Comparison of ENCODE assay signal across 24 cellular contexts in genomic region chr4:38821739-38822138, GRCh38. TPM values are rescaled to one million over a fixed set of nuclear protein-coding genes. Genes with fewer than 3 reads are reported as not detected.
DNase-seq lines count a peak whose midpoint lies in the region; ATAC-seq, FAIRE-seq and TF ChIP-seq lines count a peak whose summit lies in the region.
"Had no signal": no experiment of that assay in that cellular context is flagged by ENCODE, and none has a peak within 500 bp of the region (broad histone marks: within the 10 kb centered on the region; RNA-seq: fewer than 3 reads in every experiment).

No MANE protein-coding gene starts in this region.

- H2AFZ ChIP-seq in mammary epithelial cell (ENCODE audit: low read depth, low read length) (no peak overlapping the region), PC-3 (ENCODE audit: low read length) (no peak overlapping the region)
- H2AFZ ChIP-seq: GM23248 had no signal

- H3K9me2 ChIP-seq in PC-3 (replicated peaks; ENCODE audit: low read length): no peaks in the 10 kb centered on the region

- no peak overlapping the region for H3K4me3 ChIP-seq in mammary epithelial cell (replicated peaks in 1 of 3; ENCODE audit: insufficient read depth in 1 of 3, low read depth in 2 of 3, low read length in 3 of 3)
- no peak overlapping the region for H3K4me3 ChIP-seq in breast epithelium
- H3K4me3 ChIP-seq in PC-3 (ENCODE audit: low read length): no peak overlapping the region
- no peak overlapping the region for H3K4me3 ChIP-seq in esophagus muscularis mucosa
- H3K4me3 ChIP-seq in thyroid gland (replicated peaks in 1 of 3): no peak overlapping the region
- H3K4me3 ChIP-seq: BLaER1, GM23248 had no signal

- DNase-seq in mammary epithelial cell (peak; percentile 32), breast epithelium (ENCODE audit: low spot score in 2 of 2) (no peak), PC-3 (peak; percentile 45), esophagus muscularis mucosa (ENCODE audit: extremely low spot score) (peak; percentile 66), urothelium cell line (ENCODE audit: low spot score) (no peak), KG1 (lab: John Stamatoyannopoulos, UW) (no peak), thyroid gland (no peak)
- DNase-seq: CD8-positive, alpha-beta memory T cell; DMS79; GM23248; NCI-H1092; NCI-H146; NCI-H2081; NCI-H524; SIG-M5 had no signal

- peaks cover 26% of the 10 kb centered on the region for H3K4me1 ChIP-seq in mammary epithelial cell (ENCODE audit: insufficient read depth, low read length)
- no peaks in the 10 kb centered on the region for H3K4me1 ChIP-seq in breast epithelium
- H3K4me1 ChIP-seq in PC-3 (ENCODE audit: insufficient read depth, low read length): peaks cover 24% of the 10 kb centered on the region
- H3K4me1 ChIP-seq in esophagus muscularis mucosa: no peaks in the 10 kb centered on the region
- no peaks in the 10 kb centered on the region for H3K4me1 ChIP-seq in thyroid gland

- H4K20me1 ChIP-seq in mammary epithelial cell (ENCODE audit: insufficient read depth, low read length) (no peaks in the 10 kb centered on the region), PC-3 (ENCODE audit: low read length) (no peaks in the 10 kb centered on the region)
- H4K20me1 ChIP-seq: BLaER1 had no signal

- WGBS in mammary epithelial cell (ENCODE audit: low coverage, missing lambda C conversion rate): 94% methylated on average over 3 of the region's 3 CpGs
- WGBS in esophagus muscularis mucosa: 95% methylated on average over 3 of the region's 3 CpGs
- WGBS in thyroid gland, 2 donors: 89 to 93% methylated on average over 3 of the region's 3 CpGs

- BruUV-seq in mammary epithelial cell (replicated peaks; lab: Mats Ljungman, UMichigan): no TSS peak
- BruUV-seq in PC-3 (replicated peaks; lab: Mats Ljungman, UMichigan): no TSS peak

- dilution Hi-C loops in mammary epithelial cell (cut with HindIII; ENCODE audit: low sequenced_read_pairs): no loop called here

- H3F3A ChIP-seq in PC-3 (ENCODE audit: low read length, unreplicated experiment): no peaks in the 10 kb centered on the region

- peak; percentile 77 for FAIRE-seq in urothelium cell line (lab: Jason Lieb, UNC)
- FAIRE-seq: D721Med, G401.6 had no signal

- ATAC-seq in PC-3 (no peak), GM21423 (IDR thresholded peaks at IDR 0.05; ENCODE audit: unreplicated experiment) (no peak)
- ATAC-seq: HCT116 had no signal

- no peaks in the 10 kb centered on the region for H3K36me3 ChIP-seq in mammary epithelial cell (ENCODE audit: insufficient read depth, low read length)
- H3K36me3 ChIP-seq in breast epithelium: no peaks in the 10 kb centered on the region
- no peaks in the 10 kb centered on the region for H3K36me3 ChIP-seq in PC-3 (ENCODE audit: low read depth, low read length)
- no peaks in the 10 kb centered on the region for H3K36me3 ChIP-seq in esophagus muscularis mucosa
- no peaks in the 10 kb centered on the region for H3K36me3 ChIP-seq in thyroid gland
- H3K36me3 ChIP-seq: BLaER1 had no signal

- H3K4me2 ChIP-seq in mammary epithelial cell (ENCODE audit: insufficient read depth, low read depth, low read length): no peak overlapping the region
- H3K4me2 ChIP-seq in PC-3 (ENCODE audit: low read length): no peak overlapping the region
- H3K4me2 ChIP-seq: BLaER1, KMS-11 had no signal

- intact Hi-C loops in mammary epithelial cell (cut with micrococcal nuclease) (no loop called here), breast epithelium (cut with DNase I; ENCODE audit: low total_unique reads) (loop anchor here (5.0 kb wide), 1 partner anchor 434 kb away; no protein-coding TSS in a partner anchor), PC-3 (cut with micrococcal nuclease) (no loop called here), esophagus muscularis mucosa (cut with DNase I) (no loop called here), thyroid gland (cut with DNase I) (no loop called here)

- POLR2A ChIA-PET in PC-3 (lab: Charles Lee; ENCODE audit: unreplicated experiment): no interaction called here

- TF ChIP-seq POLR2A in breast epithelium (IDR thresholded peaks at IDR 0.05) (no peak), esophagus muscularis mucosa (IDR thresholded peaks at IDR 0.05; ENCODE audit: low read depth) (no peak), thyroid gland (IDR thresholded peaks at IDR 0.05) (no peak)

- H3K79me2 ChIP-seq in mammary epithelial cell (ENCODE audit: insufficient read depth, low read length) (no peaks in the 10 kb centered on the region), PC-3 (ENCODE audit: low read length) (no peaks in the 10 kb centered on the region)

- CTCF ChIA-PET in mammary epithelial cell (lab: Charles Lee; ENCODE audit: low non-redundant PET): no interaction called here
- CTCF ChIA-PET in PC-3 (lab: Charles Lee): no interaction called here

- no peak for TF ChIP-seq EP300 in esophagus muscularis mucosa (IDR thresholded peaks at IDR 0.05)

- TF ChIP-seq CTCF in mammary epithelial cell (conservative IDR thresholded peaks at IDR 0.05 in 1 of 2, IDR thresholded peaks at IDR 0.05 in 1 of 2; ENCODE audit: extremely low read depth in 1 of 2, insufficient read depth in 1 of 2, low read depth in 1 of 2, low read length in 2 of 2) (no peak), breast epithelium (IDR thresholded peaks at IDR 0.05) (no peak), PC-3 (conservative IDR thresholded peaks at IDR 0.05; ENCODE audit: low read depth, low read length) (no peak), esophagus muscularis mucosa (IDR thresholded peaks at IDR 0.05) (no peak), thyroid gland (IDR thresholded peaks at IDR 0.05) (no peak)

- no peaks in the 10 kb centered on the region for H3K27me3 ChIP-seq in mammary epithelial cell (ENCODE audit: insufficient read depth, low read length)
- H3K27me3 ChIP-seq in breast epithelium: no peaks in the 10 kb centered on the region
- H3K27me3 ChIP-seq in PC-3 (ENCODE audit: low read length): no peaks in the 10 kb centered on the region
- no peaks in the 10 kb centered on the region for H3K27me3 ChIP-seq in esophagus muscularis mucosa
- no peaks in the 10 kb centered on the region for H3K27me3 ChIP-seq in thyroid gland
- H3K27me3 ChIP-seq: BLaER1 had no signal

- no peak overlapping the region for H3K27ac ChIP-seq in mammary epithelial cell (ENCODE audit: insufficient read depth, low read depth, low read length)
- H3K27ac ChIP-seq in breast epithelium: no peak overlapping the region
- H3K27ac ChIP-seq in PC-3 (ENCODE audit: low read length): peak overlapping the region; percentile 48
- H3K27ac ChIP-seq in esophagus muscularis mucosa (replicated peaks in 1 of 4): no peak overlapping the region
- H3K27ac ChIP-seq in thyroid gland: no peak overlapping the region
- H3K27ac ChIP-seq: 22Rv1, BLaER1, GM23248, KMS-11 had no signal

- no peak overlapping the region for H3K9ac ChIP-seq in mammary epithelial cell (ENCODE audit: insufficient read depth, low read length)
- no peak overlapping the region for H3K9ac ChIP-seq in PC-3 (ENCODE audit: low read length)
- H3K9ac ChIP-seq: BLaER1, GM23248, KMS-11 had no signal

- H3K9me3 ChIP-seq in mammary epithelial cell (replicated peaks; ENCODE audit: insufficient read depth, low read length) (no peaks in the 10 kb centered on the region), breast epithelium (no peaks in the 10 kb centered on the region), PC-3 (ENCODE audit: low read length) (no peaks in the 10 kb centered on the region), esophagus muscularis mucosa (no peaks in the 10 kb centered on the region), thyroid gland (no peaks in the 10 kb centered on the region)

- in situ Hi-C loops in mammary epithelial cell (cut with MboI; ENCODE audit: low sequenced_read_pairs in 2 of 2): no loop called here

RNA-seq across cellular contexts. Expression of gene TLR1, which starts 17.1 kb away (rescaled TPM):
- 1 to 10 TPM in 1 of 2 donors, under 1 TPM in 1; 0.49 to 3.7 TPM for total RNA-seq in mammary epithelial cell
- 0.40 TPM for polyA plus RNA-seq in mammary epithelial cell
- not detected for polyA minus RNA-seq in mammary epithelial cell
- total RNA-seq in breast epithelium: 10 to 100 TPM; 13.1 to 39.7 (median 18.7) TPM
- 0.40 and 0.47 TPM in 2 replicates for total RNA-seq in PC-3 (2014; rRNA removed)
- total RNA-seq in esophagus muscularis mucosa: 10 to 100 TPM in 2 of 4 donors, 1 to 10 TPM in 2; 4.3 to 14.9 (median 9.1) TPM
- total RNA-seq in thyroid gland: 10 to 100 TPM in 1 of 4 donors, 1 to 10 TPM in 3; 4.0 to 12.8 (median 7.5) TPM
- total RNA-seq: GM23248 had no signal

RNA-seq across cellular contexts. Expression of gene TLR6, which starts 34.9 kb away (rescaled TPM):
- total RNA-seq in mammary epithelial cell: 1 to 10 TPM; 5.8 to 6.7 TPM
- polyA plus RNA-seq in mammary epithelial cell: 0.53 TPM
- not detected for polyA minus RNA-seq in mammary epithelial cell
- total RNA-seq in breast epithelium: 1 to 10 TPM; 5.2 to 7.6 (median 5.3) TPM
- 0.92 and 1.2 TPM in 2 replicates for total RNA-seq in PC-3 (2014; rRNA removed)
- 1 to 10 TPM; 1.1 to 1.8 (median 1.7) TPM for total RNA-seq in esophagus muscularis mucosa
- 1 to 10 TPM; 1.4 to 3.0 (median 1.8) TPM for total RNA-seq in thyroid gland

RNA-seq across cellular contexts. Expression of gene TLR10, which starts 38.9 kb away (rescaled TPM):
- total RNA-seq in mammary epithelial cell (not detected), breast epithelium (1 to 10 TPM in 2 of 3 donors, under 1 TPM in 1; 0.48 to 1.3 (median 1.3) TPM), PC-3 (2014; rRNA removed) (not detected in 2 replicates), esophagus muscularis mucosa (under 1 TPM in 1 of 4 donors, not detected in 3; 0.17 TPM), thyroid gland (under 1 TPM in 2 of 4 donors, not detected in 2; 0.10 to 0.83 TPM)
- not detected for polyA plus RNA-seq in mammary epithelial cell
- polyA minus RNA-seq in mammary epithelial cell: not detected
- total RNA-seq: CD8-positive, alpha-beta memory T cell; GM23248; MCF 10A; RPMI7951 had no signal
- polyA plus RNA-seq: CD8-positive, alpha-beta memory T cell; GM23248 had no signal

RNA-seq across cellular contexts. Expression of gene FAM114A1, which starts 45.9 kb away (rescaled TPM):
- 100 to 1,000 TPM in 1 of 2 donors, 10 to 100 TPM in 1; 69.0 to 107 TPM for total RNA-seq in mammary epithelial cell
- 82.8 TPM for polyA plus RNA-seq in mammary epithelial cell
- polyA minus RNA-seq in mammary epithelial cell: 48.1 TPM
- total RNA-seq in breast epithelium: 100 to 1,000 TPM in 1 of 3 donors, 10 to 100 TPM in 2; 74.6 to 109 (median 85.9) TPM
- 21.5 and 25.0 TPM in 2 replicates for total RNA-seq in PC-3 (2014; rRNA removed)
- total RNA-seq in esophagus muscularis mucosa: 100 to 1,000 TPM in 3 of 4 donors, 10 to 100 TPM in 1; 88.6 to 145 (median 110) TPM
- total RNA-seq in thyroid gland: 100 to 1,000 TPM in 3 of 4 donors, 10 to 100 TPM in 1; 80.1 to 144 (median 110) TPM
- polyA plus RNA-seq: CD8-positive, alpha-beta memory T cell had no signal

Comparison
In these comparisons a context has a peak if more than half of its experiments do, and no peak if none do; other contexts are left out.
1. DNase-seq: peak in mammary epithelial cell (single experiment), PC-3 (single experiment) and esophagus muscularis mucosa (single experiment); none in breast epithelium (0 of 2), urothelium cell line (single experiment), KG1 (single experiment) and thyroid gland (0 of 2).